Comparison of ENCODE assay signal across 1 cellular context in the genomic region with DNA sequence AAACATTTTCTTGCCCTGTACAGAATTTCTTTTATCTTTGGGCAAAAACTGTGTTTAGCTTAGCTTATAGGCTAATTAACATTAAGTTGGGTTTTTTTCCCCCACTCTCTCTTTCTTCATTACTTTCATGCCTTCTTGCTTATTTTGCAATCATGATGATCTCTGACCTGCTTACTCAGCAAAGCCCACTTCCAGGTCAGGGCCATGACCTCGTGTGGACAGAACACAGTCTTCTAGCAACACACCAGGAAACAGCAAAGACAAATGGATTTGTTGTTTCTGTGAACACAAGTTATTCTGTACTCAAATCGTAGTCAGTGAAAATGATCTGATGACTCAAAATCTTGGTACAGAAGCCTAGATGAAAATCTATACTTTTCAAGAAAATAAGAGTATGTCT.
TF ChIP-seq lines count a peak whose summit lies in the region.

No MANE protein-coding gene starts in this region.

TF ChIP-seq in HepG2, 621 proteins besides CTCF, POLR2A, EP300 and RAD21 (continued from another document and continues in another):
- TF ChIP-seq, protein P1, sequence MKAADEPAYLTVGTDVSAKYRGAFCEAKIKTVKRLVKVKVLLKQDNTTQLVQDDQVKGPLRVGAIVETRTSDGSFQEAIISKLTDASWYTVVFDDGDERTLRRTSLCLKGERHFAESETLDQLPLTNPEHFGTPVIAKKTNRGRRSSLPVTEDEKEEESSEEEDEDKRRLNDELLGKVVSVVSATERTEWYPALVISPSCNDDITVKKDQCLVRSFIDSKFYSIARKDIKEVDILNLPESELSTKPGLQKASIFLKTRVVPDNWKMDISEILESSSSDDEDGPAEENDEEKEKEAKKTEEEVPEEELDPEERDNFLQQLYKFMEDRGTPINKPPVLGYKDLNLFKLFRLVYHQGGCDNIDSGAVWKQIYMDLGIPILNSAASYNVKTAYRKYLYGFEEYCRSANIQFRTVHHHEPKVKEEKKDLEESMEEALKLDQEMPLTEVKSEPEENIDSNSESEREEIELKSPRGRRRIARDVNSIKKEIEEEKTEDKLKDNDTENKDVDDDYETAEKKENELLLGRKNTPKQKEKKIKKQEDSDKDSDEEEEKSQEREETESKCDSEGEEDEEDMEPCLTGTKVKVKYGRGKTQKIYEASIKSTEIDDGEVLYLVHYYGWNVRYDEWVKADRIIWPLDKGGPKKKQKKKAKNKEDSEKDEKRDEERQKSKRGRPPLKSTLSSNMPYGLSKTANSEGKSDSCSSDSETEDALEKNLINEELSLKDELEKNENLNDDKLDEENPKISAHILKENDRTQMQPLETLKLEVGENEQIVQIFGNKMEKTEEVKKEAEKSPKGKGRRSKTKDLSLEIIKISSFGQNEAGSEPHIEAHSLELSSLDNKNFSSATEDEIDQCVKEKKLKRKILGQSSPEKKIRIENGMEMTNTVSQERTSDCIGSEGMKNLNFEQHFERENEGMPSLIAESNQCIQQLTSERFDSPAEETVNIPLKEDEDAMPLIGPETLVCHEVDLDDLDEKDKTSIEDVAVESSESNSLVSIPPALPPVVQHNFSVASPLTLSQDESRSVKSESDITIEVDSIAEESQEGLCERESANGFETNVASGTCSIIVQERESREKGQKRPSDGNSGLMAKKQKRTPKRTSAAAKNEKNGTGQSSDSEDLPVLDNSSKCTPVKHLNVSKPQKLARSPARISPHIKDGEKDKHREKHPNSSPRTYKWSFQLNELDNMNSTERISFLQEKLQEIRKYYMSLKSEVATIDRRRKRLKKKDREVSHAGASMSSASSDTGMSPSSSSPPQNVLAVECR (CRISPR knock-in tag; IDR thresholded peaks at IDR 0.05; ENCODE audit: borderline replicate concordance) = peak; percentile 57; the same call in 1 of the 2 replicates
- TF ChIP-seq YEATS2 (CRISPR knock-in tag; IDR thresholded peaks at IDR 0.05; ENCODE audit: borderline replicate concordance) (no peak), ARNTL (CRISPR knock-in tag; IDR thresholded peaks at IDR 0.05) (peak; percentile 76; the same call in 1 of the 2 replicates), ZNF672 (CRISPR knock-in tag; IDR thresholded peaks at IDR 0.05) (no peak), WIZ (CRISPR knock-in tag; IDR thresholded peaks at IDR 0.05) (no peak), ZNF296 (CRISPR knock-in tag; conservative IDR thresholded peaks at IDR 0.05) (no peak), TBX3 (IDR thresholded peaks at IDR 0.05; ENCODE audit: borderline replicate concordance) (no peak), SP1 (IDR thresholded peaks at IDR 0.05) (no peak), SP1 (CRISPR knock-in tag; IDR thresholded peaks at IDR 0.05) (no peak), SP5 (CRISPR knock-in tag; IDR thresholded peaks at IDR 0.05; ENCODE audit: borderline replicate concordance, low read depth) (peak; percentile 53; the same call in 1 of the 2 replicates), ZNF484 (CRISPR knock-in tag; IDR thresholded peaks at IDR 0.05; ENCODE audit: borderline replicate concordance, low read depth) (no peak), DNMT3B (CRISPR knock-in tag; conservative IDR thresholded peaks at IDR 0.05) (0 out of 2 replicates have a peak, but pooled peaks have one; percentile 55), ZKSCAN5 (CRISPR knock-in tag; IDR thresholded peaks at IDR 0.05) (no peak), ZNF713 (CRISPR knock-in tag; IDR thresholded peaks at IDR 0.05) (no peak), HOXA9 (CRISPR knock-in tag; IDR thresholded peaks at IDR 0.05; ENCODE audit: borderline replicate concordance) (no peak), FOSL1 (CRISPR knock-in tag; IDR thresholded peaks at IDR 0.05; ENCODE audit: borderline replicate concordance) (peak; percentile 93; the same call in 1 of the 2 replicates), PLRG1 (conservative IDR thresholded peaks at IDR 0.05) (no peak), JARID2 (CRISPR knock-in tag; IDR thresholded peaks at IDR 0.05; ENCODE audit: insufficient replicate concordance) (no peak), ZNF557 (CRISPR knock-in tag; IDR thresholded peaks at IDR 0.05) (no peak)
- TF ChIP-seq, protein P2, sequence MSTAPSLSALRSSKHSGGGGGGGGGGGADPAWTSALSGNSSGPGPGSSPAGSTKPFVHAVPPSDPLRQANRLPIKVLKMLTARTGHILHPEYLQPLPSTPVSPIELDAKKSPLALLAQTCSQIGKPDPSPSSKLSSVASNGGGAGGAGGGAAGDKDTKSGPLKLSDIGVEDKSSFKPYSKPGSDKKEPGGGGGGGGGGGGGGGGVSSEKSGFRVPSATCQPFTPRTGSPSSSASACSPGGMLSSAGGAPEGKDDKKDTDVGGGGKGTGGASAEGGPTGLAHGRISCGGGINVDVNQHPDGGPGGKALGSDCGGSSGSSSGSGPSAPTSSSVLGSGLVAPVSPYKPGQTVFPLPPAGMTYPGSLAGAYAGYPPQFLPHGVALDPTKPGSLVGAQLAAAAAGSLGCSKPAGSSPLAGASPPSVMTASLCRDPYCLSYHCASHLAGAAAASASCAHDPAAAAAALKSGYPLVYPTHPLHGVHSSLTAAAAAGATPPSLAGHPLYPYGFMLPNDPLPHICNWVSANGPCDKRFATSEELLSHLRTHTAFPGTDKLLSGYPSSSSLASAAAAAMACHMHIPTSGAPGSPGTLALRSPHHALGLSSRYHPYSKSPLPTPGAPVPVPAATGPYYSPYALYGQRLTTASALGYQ (CRISPR knock-in tag; IDR thresholded peaks at IDR 0.05) = peak; percentile 65; the same call in 1 of the 2 replicates
- TF ChIP-seq, protein P3, sequence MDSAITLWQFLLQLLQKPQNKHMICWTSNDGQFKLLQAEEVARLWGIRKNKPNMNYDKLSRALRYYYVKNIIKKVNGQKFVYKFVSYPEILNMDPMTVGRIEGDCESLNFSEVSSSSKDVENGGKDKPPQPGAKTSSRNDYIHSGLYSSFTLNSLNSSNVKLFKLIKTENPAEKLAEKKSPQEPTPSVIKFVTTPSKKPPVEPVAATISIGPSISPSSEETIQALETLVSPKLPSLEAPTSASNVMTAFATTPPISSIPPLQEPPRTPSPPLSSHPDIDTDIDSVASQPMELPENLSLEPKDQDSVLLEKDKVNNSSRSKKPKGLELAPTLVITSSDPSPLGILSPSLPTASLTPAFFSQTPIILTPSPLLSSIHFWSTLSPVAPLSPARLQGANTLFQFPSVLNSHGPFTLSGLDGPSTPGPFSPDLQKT (CRISPR knock-in tag; IDR thresholded peaks at IDR 0.05; ENCODE audit: borderline replicate concordance) = no peak
- TF ChIP-seq, protein P4, sequence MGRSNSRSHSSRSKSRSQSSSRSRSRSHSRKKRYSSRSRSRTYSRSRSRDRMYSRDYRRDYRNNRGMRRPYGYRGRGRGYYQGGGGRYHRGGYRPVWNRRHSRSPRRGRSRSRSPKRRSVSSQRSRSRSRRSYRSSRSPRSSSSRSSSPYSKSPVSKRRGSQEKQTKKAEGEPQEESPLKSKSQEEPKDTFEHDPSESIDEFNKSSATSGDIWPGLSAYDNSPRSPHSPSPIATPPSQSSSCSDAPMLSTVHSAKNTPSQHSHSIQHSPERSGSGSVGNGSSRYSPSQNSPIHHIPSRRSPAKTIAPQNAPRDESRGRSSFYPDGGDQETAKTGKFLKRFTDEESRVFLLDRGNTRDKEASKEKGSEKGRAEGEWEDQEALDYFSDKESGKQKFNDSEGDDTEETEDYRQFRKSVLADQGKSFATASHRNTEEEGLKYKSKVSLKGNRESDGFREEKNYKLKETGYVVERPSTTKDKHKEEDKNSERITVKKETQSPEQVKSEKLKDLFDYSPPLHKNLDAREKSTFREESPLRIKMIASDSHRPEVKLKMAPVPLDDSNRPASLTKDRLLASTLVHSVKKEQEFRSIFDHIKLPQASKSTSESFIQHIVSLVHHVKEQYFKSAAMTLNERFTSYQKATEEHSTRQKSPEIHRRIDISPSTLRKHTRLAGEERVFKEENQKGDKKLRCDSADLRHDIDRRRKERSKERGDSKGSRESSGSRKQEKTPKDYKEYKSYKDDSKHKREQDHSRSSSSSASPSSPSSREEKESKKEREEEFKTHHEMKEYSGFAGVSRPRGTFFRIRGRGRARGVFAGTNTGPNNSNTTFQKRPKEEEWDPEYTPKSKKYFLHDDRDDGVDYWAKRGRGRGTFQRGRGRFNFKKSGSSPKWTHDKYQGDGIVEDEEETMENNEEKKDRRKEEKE (IDR thresholded peaks at IDR 0.05) = no peak
- TF ChIP-seq, protein P5, sequence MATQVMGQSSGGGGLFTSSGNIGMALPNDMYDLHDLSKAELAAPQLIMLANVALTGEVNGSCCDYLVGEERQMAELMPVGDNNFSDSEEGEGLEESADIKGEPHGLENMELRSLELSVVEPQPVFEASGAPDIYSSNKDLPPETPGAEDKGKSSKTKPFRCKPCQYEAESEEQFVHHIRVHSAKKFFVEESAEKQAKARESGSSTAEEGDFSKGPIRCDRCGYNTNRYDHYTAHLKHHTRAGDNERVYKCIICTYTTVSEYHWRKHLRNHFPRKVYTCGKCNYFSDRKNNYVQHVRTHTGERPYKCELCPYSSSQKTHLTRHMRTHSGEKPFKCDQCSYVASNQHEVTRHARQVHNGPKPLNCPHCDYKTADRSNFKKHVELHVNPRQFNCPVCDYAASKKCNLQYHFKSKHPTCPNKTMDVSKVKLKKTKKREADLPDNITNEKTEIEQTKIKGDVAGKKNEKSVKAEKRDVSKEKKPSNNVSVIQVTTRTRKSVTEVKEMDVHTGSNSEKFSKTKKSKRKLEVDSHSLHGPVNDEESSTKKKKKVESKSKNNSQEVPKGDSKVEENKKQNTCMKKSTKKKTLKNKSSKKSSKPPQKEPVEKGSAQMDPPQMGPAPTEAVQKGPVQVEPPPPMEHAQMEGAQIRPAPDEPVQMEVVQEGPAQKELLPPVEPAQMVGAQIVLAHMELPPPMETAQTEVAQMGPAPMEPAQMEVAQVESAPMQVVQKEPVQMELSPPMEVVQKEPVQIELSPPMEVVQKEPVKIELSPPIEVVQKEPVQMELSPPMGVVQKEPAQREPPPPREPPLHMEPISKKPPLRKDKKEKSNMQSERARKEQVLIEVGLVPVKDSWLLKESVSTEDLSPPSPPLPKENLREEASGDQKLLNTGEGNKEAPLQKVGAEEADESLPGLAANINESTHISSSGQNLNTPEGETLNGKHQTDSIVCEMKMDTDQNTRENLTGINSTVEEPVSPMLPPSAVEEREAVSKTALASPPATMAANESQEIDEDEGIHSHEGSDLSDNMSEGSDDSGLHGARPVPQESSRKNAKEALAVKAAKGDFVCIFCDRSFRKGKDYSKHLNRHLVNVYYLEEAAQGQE (IDR thresholded peaks at IDR 0.05; ENCODE audit: borderline replicate concordance in 1 of 2, low read depth in 1 of 2, low read length in 2 of 2) = peak in 1 of 2 experiments; percentile 66; a peak in 1 of 4 replicates
- TF ChIP-seq, protein P6, sequence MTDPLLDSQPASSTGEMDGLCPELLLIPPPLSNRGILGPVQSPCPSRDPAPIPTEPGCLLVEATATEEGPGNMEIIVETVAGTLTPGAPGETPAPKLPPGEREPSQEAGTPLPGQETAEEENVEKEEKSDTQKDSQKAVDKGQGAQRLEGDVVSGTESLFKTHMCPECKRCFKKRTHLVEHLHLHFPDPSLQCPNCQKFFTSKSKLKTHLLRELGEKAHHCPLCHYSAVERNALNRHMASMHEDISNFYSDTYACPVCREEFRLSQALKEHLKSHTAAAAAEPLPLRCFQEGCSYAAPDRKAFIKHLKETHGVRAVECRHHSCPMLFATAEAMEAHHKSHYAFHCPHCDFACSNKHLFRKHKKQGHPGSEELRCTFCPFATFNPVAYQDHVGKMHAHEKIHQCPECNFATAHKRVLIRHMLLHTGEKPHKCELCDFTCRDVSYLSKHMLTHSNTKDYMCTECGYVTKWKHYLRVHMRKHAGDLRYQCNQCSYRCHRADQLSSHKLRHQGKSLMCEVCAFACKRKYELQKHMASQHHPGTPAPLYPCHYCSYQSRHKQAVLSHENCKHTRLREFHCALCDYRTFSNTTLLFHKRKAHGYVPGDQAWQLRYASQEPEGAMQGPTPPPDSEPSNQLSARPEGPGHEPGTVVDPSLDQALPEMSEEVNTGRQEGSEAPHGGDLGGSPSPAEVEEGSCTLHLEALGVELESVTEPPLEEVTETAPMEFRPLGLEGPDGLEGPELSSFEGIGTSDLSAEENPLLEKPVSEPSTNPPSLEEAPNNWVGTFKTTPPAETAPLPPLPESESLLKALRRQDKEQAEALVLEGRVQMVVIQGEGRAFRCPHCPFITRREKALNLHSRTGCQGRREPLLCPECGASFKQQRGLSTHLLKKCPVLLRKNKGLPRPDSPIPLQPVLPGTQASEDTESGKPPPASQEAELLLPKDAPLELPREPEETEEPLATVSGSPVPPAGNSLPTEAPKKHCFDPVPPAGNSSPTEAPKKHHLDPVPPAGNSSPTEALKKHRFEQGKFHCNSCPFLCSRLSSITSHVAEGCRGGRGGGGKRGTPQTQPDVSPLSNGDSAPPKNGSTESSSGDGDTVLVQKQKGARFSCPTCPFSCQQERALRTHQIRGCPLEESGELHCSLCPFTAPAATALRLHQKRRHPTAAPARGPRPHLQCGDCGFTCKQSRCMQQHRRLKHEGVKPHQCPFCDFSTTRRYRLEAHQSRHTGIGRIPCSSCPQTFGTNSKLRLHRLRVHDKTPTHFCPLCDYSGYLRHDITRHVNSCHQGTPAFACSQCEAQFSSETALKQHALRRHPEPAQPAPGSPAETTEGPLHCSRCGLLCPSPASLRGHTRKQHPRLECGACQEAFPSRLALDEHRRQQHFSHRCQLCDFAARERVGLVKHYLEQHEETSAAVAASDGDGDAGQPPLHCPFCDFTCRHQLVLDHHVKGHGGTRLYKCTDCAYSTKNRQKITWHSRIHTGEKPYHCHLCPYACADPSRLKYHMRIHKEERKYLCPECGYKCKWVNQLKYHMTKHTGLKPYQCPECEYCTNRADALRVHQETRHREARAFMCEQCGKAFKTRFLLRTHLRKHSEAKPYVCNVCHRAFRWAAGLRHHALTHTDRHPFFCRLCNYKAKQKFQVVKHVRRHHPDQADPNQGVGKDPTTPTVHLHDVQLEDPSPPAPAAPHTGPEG (CRISPR knock-in tag; IDR thresholded peaks at IDR 0.05) = no peak
- TF ChIP-seq, protein P7, sequence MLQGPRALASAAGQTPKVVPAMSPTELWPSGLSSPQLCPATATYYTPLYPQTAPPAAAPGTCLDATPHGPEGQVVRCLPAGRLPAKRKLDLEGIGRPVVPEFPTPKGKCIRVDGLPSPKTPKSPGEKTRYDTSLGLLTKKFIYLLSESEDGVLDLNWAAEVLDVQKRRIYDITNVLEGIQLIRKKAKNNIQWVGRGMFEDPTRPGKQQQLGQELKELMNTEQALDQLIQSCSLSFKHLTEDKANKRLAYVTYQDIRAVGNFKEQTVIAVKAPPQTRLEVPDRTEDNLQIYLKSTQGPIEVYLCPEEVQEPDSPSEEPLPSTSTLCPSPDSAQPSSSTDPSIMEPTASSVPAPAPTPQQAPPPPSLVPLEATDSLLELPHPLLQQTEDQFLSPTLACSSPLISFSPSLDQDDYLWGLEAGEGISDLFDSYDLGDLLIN (CRISPR knock-in tag; IDR thresholded peaks at IDR 0.05; ENCODE audit: borderline replicate concordance) = no peak
- TF ChIP-seq, protein P8, sequence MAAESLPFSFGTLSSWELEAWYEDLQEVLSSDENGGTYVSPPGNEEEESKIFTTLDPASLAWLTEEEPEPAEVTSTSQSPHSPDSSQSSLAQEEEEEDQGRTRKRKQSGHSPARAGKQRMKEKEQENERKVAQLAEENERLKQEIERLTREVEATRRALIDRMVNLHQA (CRISPR knock-in tag; IDR thresholded peaks at IDR 0.05) = no peak
- TF ChIP-seq, protein P9, sequence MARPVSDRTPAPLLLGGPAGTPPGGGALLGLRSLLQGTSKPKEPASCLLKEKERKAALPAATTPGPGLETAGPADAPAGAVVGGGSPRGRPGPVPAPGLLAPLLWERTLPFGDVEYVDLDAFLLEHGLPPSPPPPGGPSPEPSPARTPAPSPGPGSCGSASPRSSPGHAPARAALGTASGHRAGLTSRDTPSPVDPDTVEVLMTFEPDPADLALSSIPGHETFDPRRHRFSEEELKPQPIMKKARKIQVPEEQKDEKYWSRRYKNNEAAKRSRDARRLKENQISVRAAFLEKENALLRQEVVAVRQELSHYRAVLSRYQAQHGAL (CRISPR knock-in tag; IDR thresholded peaks at IDR 0.05; ENCODE audit: not compliant biosample characterization) = no peak
- TF ChIP-seq, protein P10, sequence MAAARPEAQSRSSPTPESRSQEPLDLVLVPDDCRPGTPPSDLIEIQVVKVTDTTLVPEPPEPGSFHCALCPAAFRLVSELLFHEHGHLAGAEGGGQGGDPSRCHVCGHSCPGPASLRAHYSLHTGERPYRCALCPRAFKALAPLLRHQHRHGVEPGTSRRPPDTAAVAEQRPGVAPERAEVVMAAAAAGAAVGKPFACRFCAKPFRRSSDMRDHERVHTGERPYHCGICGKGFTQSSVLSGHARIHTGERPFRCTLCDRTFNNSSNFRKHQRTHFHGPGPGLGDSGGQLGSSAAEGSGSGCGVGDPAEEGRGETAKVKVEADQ (CRISPR knock-in tag; IDR thresholded peaks at IDR 0.05; ENCODE audit: borderline replicate concordance) = no peak
